Comparison of ENCODE assay signal across 29 cellular contexts in the genomic region with DNA sequence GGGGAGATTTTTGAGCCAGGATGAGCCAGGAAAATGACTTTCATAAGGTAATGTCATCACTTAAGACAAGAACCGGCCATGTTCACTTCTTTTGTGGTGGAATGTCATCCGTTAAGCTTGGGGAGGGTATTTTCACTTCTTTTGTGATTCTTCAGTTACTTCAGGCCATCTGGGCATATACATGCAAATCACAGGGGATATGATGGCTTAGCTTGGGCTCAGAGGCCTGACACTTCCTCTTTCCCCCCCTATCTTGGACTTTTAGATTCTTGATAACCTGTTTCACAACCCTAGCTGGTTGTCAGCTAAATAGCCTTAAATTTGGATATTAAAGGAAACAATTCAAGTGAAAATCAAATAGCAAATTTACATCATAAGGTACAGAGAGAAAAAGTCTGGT.
"Had no signal": no experiment of that assay in that cellular context is flagged by ENCODE, and none has a peak within 500 bp of the region (broad histone marks: within the 10 kb centered on the region; RNA-seq: fewer than 3 reads in every experiment).

No MANE protein-coding gene starts in this region.

- ATAC-seq: heart right ventricle; naive thymus-derived CD8-positive, alpha-beta T cell; pancreas; sciatic nerve; stimulated activated effector memory CD8-positive, alpha-beta T cell treated with anti-CD3 and anti-CD28 coated beads, Interleukin-12 subunit alpha, Interleukin-12 subunit beta, amount 100 ng/mL, for 72 hours; stimulated activated naive CD8-positive, alpha-beta T cell treated with anti-CD3 and anti-CD28 coated beads, Interleukin-15, amount 100 ng/mL, for 72 hours had no signal

- H3K4me1 Mint-ChIP-seq: central memory CD8-positive, alpha-beta T cell; naive thymus-derived CD8-positive, alpha-beta T cell; neural crest cell; stimulated activated effector memory CD8-positive, alpha-beta T cell treated with anti-CD3 and anti-CD28 coated beads, Interleukin-12 subunit alpha, Interleukin-12 subunit beta, amount 100 ng/mL, for 72 hours; stimulated activated naive CD8-positive, alpha-beta T cell treated with anti-CD3 and anti-CD28 coated beads, Interleukin-15, amount 100 ng/mL, for 72 hours had no signal

- H3K9me3 Mint-ChIP-seq: central memory CD8-positive, alpha-beta T cell; neural crest cell; stimulated activated effector memory CD8-positive, alpha-beta T cell treated with anti-CD3 and anti-CD28 coated beads, Interleukin-12 subunit alpha, Interleukin-12 subunit beta, amount 100 ng/mL, for 72 hours; stimulated activated naive CD8-positive, alpha-beta T cell treated with anti-CD3 and anti-CD28 coated beads, Interleukin-15, amount 100 ng/mL, for 72 hours; T-helper 2 cell treated with Interferon-gamma antibody and Interleukin-4, amounts not matched to agents 5 μg/mL and 100 μg/mL, for 36 hours had no signal

- H3K36me3 Mint-ChIP-seq: activated naive CD8-positive, alpha-beta T cell; naive thymus-derived CD8-positive, alpha-beta T cell; stimulated activated effector memory CD8-positive, alpha-beta T cell treated with anti-CD3 and anti-CD28 coated beads, Interleukin-12 subunit alpha, Interleukin-12 subunit beta, amount 100 ng/mL, for 72 hours had no signal

- H3K36me3 ChIP-seq: esophagus muscularis mucosa, heart right ventricle, pancreas, prostate gland, thyroid gland, upper lobe of left lung, vagina had no signal

- H3K4me3 Mint-ChIP-seq: activated naive CD8-positive, alpha-beta T cell; central memory CD8-positive, alpha-beta T cell; dendritic cell treated with granulocyte-macrophage colony-stimulating factor and Interleukin-4, amounts not matched to agents 40 ng/mL and 50 ng/mL, for 4 days; naive thymus-derived CD8-positive, alpha-beta T cell; neural crest cell; stimulated activated effector memory CD8-positive, alpha-beta T cell treated with anti-CD3 and anti-CD28 coated beads, Interleukin-12 subunit alpha, Interleukin-12 subunit beta, amount 100 ng/mL, for 72 hours; stimulated activated naive CD8-positive, alpha-beta T cell treated with anti-CD3 and anti-CD28 coated beads, Interleukin-15, amount 100 ng/mL, for 72 hours; T-helper 2 cell treated with Interferon-gamma antibody and Interleukin-4, amounts not matched to agents 5 μg/mL and 100 μg/mL, for 36 hours had no signal

- H3K27ac ChIP-seq: esophagus muscularis mucosa, heart right ventricle, pancreas, prostate gland, skin epidermis, thyroid gland, upper lobe of left lung, vagina had no signal

- H3K27me3 ChIP-seq: esophagus muscularis mucosa, heart right ventricle, pancreas, thyroid gland, upper lobe of left lung, vagina had no signal

- H3K4me3 ChIP-seq: esophagus muscularis mucosa, heart right ventricle, pancreas, prostate gland, skin epidermis, thyroid gland, upper lobe of left lung, vagina had no signal

- H3K4me1 ChIP-seq: esophagus muscularis mucosa, heart right ventricle, pancreas, prostate gland, thyroid gland, upper lobe of left lung, vagina had no signal

- H3K9me3 ChIP-seq: esophagus muscularis mucosa, heart right ventricle, pancreas, prostate gland, thyroid gland, upper lobe of left lung, vagina had no signal

- H3K27me3 Mint-ChIP-seq: activated naive CD8-positive, alpha-beta T cell; dendritic cell treated with granulocyte-macrophage colony-stimulating factor and Interleukin-4, amounts not matched to agents 40 ng/mL and 50 ng/mL, for 4 days had no signal

- DNase-seq: activated CD4-positive, alpha-beta T cell treated with anti-CD3 and anti-CD28 coated beads for 4 hours; activated CD4-positive, alpha-beta T cell treated with anti-CD3 and anti-CD28 coated beads, Interleukin-2, amount 50 U/mL, for 48 hours; activated CD8-positive, alpha-beta memory T cell treated with anti-CD3 and anti-CD28 coated beads for 24 hours; activated effector memory CD4-positive, alpha-beta T cell treated with Interleukin-2 at 50 U/mL for 16 hours; activated naive CD4-positive, alpha-beta T cell treated with Interleukin-2 at 50 U/mL for 16 hours; anterior cingulate cortex; effector CD4-positive, alpha-beta T cell; foreskin melanocyte; heart right ventricle; naive thymus-derived CD8-positive, alpha-beta T cell; nucleus accumbens; pancreas; retina; stimulated activated CD4-positive, alpha-beta T cell treated with anti-CD3 and anti-CD28 coated beads, Interleukin-4, amount 100 ng/mL, for 24 hours; stimulated activated naive CD8-positive, alpha-beta T cell treated with anti-CD3 and anti-CD28 coated beads, Interleukin-15, amount 100 ng/mL, for 72 hours; substantia nigra; thyroid gland; upper lobe of left lung had no signal

- H3K27ac Mint-ChIP-seq: activated naive CD8-positive, alpha-beta T cell; dendritic cell treated with granulocyte-macrophage colony-stimulating factor and Interleukin-4, amounts not matched to agents 40 ng/mL and 50 ng/mL, for 4 days; naive thymus-derived CD8-positive, alpha-beta T cell; stimulated activated effector memory CD8-positive, alpha-beta T cell treated with anti-CD3 and anti-CD28 coated beads, Interleukin-12 subunit alpha, Interleukin-12 subunit beta, amount 100 ng/mL, for 72 hours; stimulated activated naive CD8-positive, alpha-beta T cell treated with anti-CD3 and anti-CD28 coated beads, Interleukin-15, amount 100 ng/mL, for 72 hours; T-helper 2 cell treated with Interferon-gamma antibody and Interleukin-4, amounts not matched to agents 5 μg/mL and 100 μg/mL, for 36 hours had no signal
